18 cellular contexts compared by ENCODE assay signal in the genomic region with DNA sequence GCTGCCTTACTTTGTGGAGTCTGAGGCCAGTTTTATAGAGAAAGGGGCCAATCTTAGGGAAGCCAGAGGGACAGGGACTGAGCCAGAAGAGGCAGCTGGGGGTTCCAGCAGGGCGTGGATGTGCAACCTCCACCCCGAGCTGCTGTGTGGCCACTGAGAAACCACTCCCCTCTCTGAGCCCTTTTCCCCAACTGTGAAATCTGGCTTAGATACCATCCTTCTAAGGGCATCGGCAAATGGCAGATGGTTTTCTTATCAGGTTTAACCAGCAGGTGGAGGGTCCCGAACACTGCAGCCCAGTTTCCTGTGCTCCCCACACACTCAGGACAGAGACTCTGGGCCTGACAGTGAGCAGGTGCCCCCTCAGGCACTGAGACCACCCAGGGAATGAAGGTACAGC. TPM values are rescaled to one million over a fixed set of nuclear protein-coding genes. Genes with fewer than 3 reads are reported as not detected.
DNase-seq lines count a peak whose midpoint lies in the region; ATAC-seq, FAIRE-seq and TF ChIP-seq lines count a peak whose summit lies in the region.
"Had no signal": no experiment of that assay in that cellular context is flagged by ENCODE, and none has a peak within 500 bp of the region (broad histone marks: within the 10 kb centered on the region; RNA-seq: fewer than 3 reads in every experiment).

No MANE protein-coding gene starts in this region.

- ATAC-seq in GM23338, result no peak
- no peak for ATAC-seq in HG03175 (IDR thresholded peaks at IDR 0.05; ENCODE audit: unreplicated experiment)
- no peak for ATAC-seq in GM19463 (IDR thresholded peaks at IDR 0.05; ENCODE audit: unreplicated experiment)
- ATAC-seq in GM18907 (IDR thresholded peaks at IDR 0.05; ENCODE audit: unreplicated experiment), result no peak

- no CpG with 5 or more reads among the region's 4 CpGs for WGBS in neuronal stem cell (ENCODE audit: extremely low coverage in 2 of 2, insufficient read length in 2 of 2, insufficient replicate concordance in 1 of 2), 2 donors

- H3K9me3 Mint-ChIP-seq in GM23338, result no peaks in the 10 kb centered on the region
- H3K9me3 Mint-ChIP-seq in astrocyte (ENCODE audit: unreplicated experiment), result no peaks in the 10 kb centered on the region
- no peaks in the 10 kb centered on the region for H3K9me3 Mint-ChIP-seq in endothelial cell (ENCODE audit: unreplicated experiment)
- H3K9me3 Mint-ChIP-seq: CD4-positive, alpha-beta memory T cell; H9 had no signal

- no peaks in the 10 kb centered on the region for H3F3A ChIP-seq in GM23338 (replicated peaks; ENCODE audit: low read depth)

- no peak overlapping the region for H3K27ac ChIP-seq in GM23338 (ENCODE audit: low read depth)
- H3K27ac ChIP-seq in astrocyte (ENCODE audit: low read depth, low read length), result no peak overlapping the region
- H3K27ac ChIP-seq in neuronal stem cell (replicated peaks; ENCODE audit: low read length), result no peak overlapping the region
- H3K27ac ChIP-seq: BLaER1 had no signal

- no peak overlapping the region for H3K14ac ChIP-seq in neuronal stem cell (ENCODE audit: low read length)

- peak overlapping the region; percentile 9 for H3K23ac ChIP-seq in neuronal stem cell (ENCODE audit: low read depth, low read length, poor library complexity)

- H3K27me3 Mint-ChIP-seq in GM23338 (ENCODE audit: insufficient read depth, low read depth, poor library complexity) (peaks cover 25% of the 10 kb centered on the region), astrocyte (ENCODE audit: low read depth, unreplicated experiment) (peaks cover 31% of the 10 kb centered on the region), endothelial cell (ENCODE audit: unreplicated experiment) (peaks cover 17% of the 10 kb centered on the region)

- FAIRE-seq in astrocyte (lab: Jason Lieb, UNC), result no peak
- FAIRE-seq: GM12891 had no signal

- no peaks in the 10 kb centered on the region for H3K27me3 ChIP-seq in GM23338 (ENCODE audit: insufficient read depth)
- H3K27me3 ChIP-seq in astrocyte (ENCODE audit: insufficient read depth, low read length), result peaks cover 4% of the 10 kb centered on the region
- H3K27me3 ChIP-seq in neuronal stem cell (ENCODE audit: control insufficient read depth in 3 of 3, insufficient read depth in 3 of 3, low read depth in 1 of 3, low read length in 3 of 3), result peaks cover 0 to 45% (median 0%) of the 10 kb centered on the region in 3 experiments
- H3K27me3 ChIP-seq: BLaER1 had no signal

- no peak overlapping the region for H3K4me3 ChIP-seq in GM23338
- H3K4me3 ChIP-seq in astrocyte (ENCODE audit: insufficient read depth, low read depth, low read length), result no peak overlapping the region
- H3K4me3 ChIP-seq in neuronal stem cell (ENCODE audit: low read length in 2 of 2), result no peak overlapping the region
- H3K4me3 ChIP-seq: BLaER1 had no signal

- H2AK5ac ChIP-seq in neuronal stem cell (ENCODE audit: low read depth, low read length), result peak overlapping the region; percentile 27

- H4K8ac ChIP-seq in neuronal stem cell (ENCODE audit: low read depth, low read length), result no peak overlapping the region

- no peak overlapping the region for H4K91ac ChIP-seq in neuronal stem cell (ENCODE audit: low read depth, low read length, poor library complexity)

- H3K79me1 ChIP-seq in neuronal stem cell (ENCODE audit: low read depth, low read length), result no peaks in the 10 kb centered on the region

- H3K9ac ChIP-seq in astrocyte (ENCODE audit: low read length), result no peak overlapping the region
- no peak overlapping the region for H3K9ac ChIP-seq in neuronal stem cell (ENCODE audit: low read depth, low read length, poor library complexity)
- H3K9ac ChIP-seq: BLaER1 had no signal

- H3K79me2 ChIP-seq in GM23338 (replicated peaks; ENCODE audit: insufficient read depth) (no peaks in the 10 kb centered on the region), astrocyte (ENCODE audit: insufficient read depth, low read length) (no peaks in the 10 kb centered on the region)

- H2BK12ac ChIP-seq in neuronal stem cell (ENCODE audit: low read length), result peak overlapping the region; percentile 76

- H2BK120ac ChIP-seq in neuronal stem cell (ENCODE audit: low read depth, low read length), result no peak overlapping the region

- no peaks in the 10 kb centered on the region for H3K4me1 ChIP-seq in GM23338 (ENCODE audit: insufficient read depth)
- peaks cover 11% of the 10 kb centered on the region for H3K4me1 ChIP-seq in astrocyte (ENCODE audit: insufficient read depth, low read length)
- peaks cover 9 to 28% of the 10 kb centered on the region in 2 donors for H3K4me1 ChIP-seq in neuronal stem cell (ENCODE audit: control insufficient read depth in 2 of 2, insufficient read depth in 1 of 2, low read depth in 1 of 2, low read length in 2 of 2)

- no peak overlapping the region for H3K4ac ChIP-seq in neuronal stem cell (ENCODE audit: low read length)

- H3K4me1 Mint-ChIP-seq in GM23338 (peaks cover 17% of the 10 kb centered on the region), astrocyte (ENCODE audit: low read depth, unreplicated experiment) (peaks cover 25% of the 10 kb centered on the region), endothelial cell (ENCODE audit: unreplicated experiment) (peaks cover 12% of the 10 kb centered on the region)
- H3K4me1 Mint-ChIP-seq: CD14-positive monocyte; CD4-positive, alpha-beta memory T cell had no signal

- H3K4me2 ChIP-seq in GM23338, result no peak overlapping the region
- H3K4me2 ChIP-seq in astrocyte (ENCODE audit: low read length), result no peak overlapping the region
- no peak overlapping the region for H3K4me2 ChIP-seq in neuronal stem cell (ENCODE audit: insufficient read depth, low read length, poor library complexity, severe bottlenecking)
- H3K4me2 ChIP-seq: BLaER1 had no signal

- H3K36me3 Mint-ChIP-seq in GM23338 (ENCODE audit: low read depth) (no peaks in the 10 kb centered on the region), astrocyte (ENCODE audit: low read depth, unreplicated experiment) (no peaks in the 10 kb centered on the region), endothelial cell (ENCODE audit: low read depth, unreplicated experiment) (no peaks in the 10 kb centered on the region)
- H3K36me3 Mint-ChIP-seq: CD14-positive monocyte; CD4-positive, alpha-beta memory T cell had no signal

- CTCF ChIA-PET in GM10248 (lab: Yijun Ruan, JAX), result no interaction called here

- TF ChIP-seq CTCF in GM23338 (conservative IDR thresholded peaks at IDR 0.05; ENCODE audit: low read depth in 2 of 2), result no peak
- TF ChIP-seq CTCF in astrocyte (IDR thresholded peaks at IDR 0.05; ENCODE audit: insufficient read depth, low read depth, low read length), result no peak
- TF ChIP-seq CTCF in endothelial cell (IDR thresholded peaks at IDR 0.05; ENCODE audit: unreplicated experiment), result no peak
- TF ChIP-seq CTCF in GM10248 (IDR thresholded peaks at IDR 0.05; ENCODE audit: control extremely low read depth, extremely low read depth, low read depth, missing control alignments), result no peak

- H4K20me1 ChIP-seq in GM23338 (replicated peaks; ENCODE audit: insufficient read depth), result no peaks in the 10 kb centered on the region
- H4K20me1 ChIP-seq in astrocyte (ENCODE audit: insufficient read depth, low read length), result no peaks in the 10 kb centered on the region
- H4K20me1 ChIP-seq: BLaER1 had no signal

- DNase-seq in GM23338 (ENCODE audit: low spot score) (no peak), astrocyte (ENCODE audit: low read depth) (no peak), endothelial cell (ENCODE audit: low spot score) (no peak), neuronal stem cell (ENCODE audit: low spot score) (no peak), GM10248 (ENCODE audit: extremely low spot score) (no peak)
- DNase-seq: 8988T; CD4-positive, alpha-beta memory T cell; DMS79 treated with DMSO at 0.1 percent for 48 hours; GF-D8; GOT3; H9; KBM-7 had no signal

- H2BK5ac ChIP-seq in neuronal stem cell (ENCODE audit: low read length), result peak overlapping the region; percentile 40

- H3K27ac Mint-ChIP-seq in GM23338 (no peak overlapping the region), astrocyte (ENCODE audit: unreplicated experiment) (no peak overlapping the region), endothelial cell (ENCODE audit: unreplicated experiment) (no peak overlapping the region)
- H3K27ac Mint-ChIP-seq: CD14-positive monocyte had no signal

- H3K9me3 ChIP-seq in astrocyte (ENCODE audit: insufficient read depth, low read depth, low read length) (no peaks in the 10 kb centered on the region), neuronal stem cell (replicated peaks in 1 of 2; ENCODE audit: control insufficient read depth in 2 of 2, insufficient read depth in 1 of 2, low read depth in 1 of 2, low read length in 2 of 2) (no peaks in the 10 kb centered on the region)
- H3K9me3 ChIP-seq: BLaER1 had no signal

- POLR2A ChIA-PET in GM10248 (lab: Yijun Ruan, JAX), result no interaction called here

- H3K18ac ChIP-seq in neuronal stem cell (ENCODE audit: low read length), result no peak overlapping the region

- H2BK15ac ChIP-seq in neuronal stem cell (ENCODE audit: low read length), result no peak overlapping the region

- H3K4me3 Mint-ChIP-seq in GM23338, result no peak overlapping the region
- H3K4me3 Mint-ChIP-seq in astrocyte (ENCODE audit: unreplicated experiment), result peak overlapping the region; percentile 50
- H3K4me3 Mint-ChIP-seq in endothelial cell (ENCODE audit: unreplicated experiment), result peak overlapping the region; percentile 37
- H3K4me3 Mint-ChIP-seq: CD14-positive monocyte; CD4-positive, alpha-beta memory T cell; H9 had no signal

- H3K36me3 ChIP-seq in GM23338 (ENCODE audit: insufficient read depth), result no peaks in the 10 kb centered on the region
- no peaks in the 10 kb centered on the region for H3K36me3 ChIP-seq in astrocyte (ENCODE audit: insufficient read depth, low read length)
- no peaks in the 10 kb centered on the region for H3K36me3 ChIP-seq in neuronal stem cell (replicated peaks in 1 of 2; ENCODE audit: control insufficient read depth in 2 of 2, insufficient read depth in 2 of 2, low read length in 2 of 2)
- H3K36me3 ChIP-seq: BLaER1 had no signal

- no peaks in the 10 kb centered on the region for H3K9me2 ChIP-seq in GM23338 (ENCODE audit: insufficient read depth)

- peak overlapping the region; percentile 59; the same call in 1 of the 2 replicates for H2AFZ ChIP-seq in GM23338
- no peak overlapping the region for H2AFZ ChIP-seq in astrocyte (ENCODE audit: low read depth, low read length)
- H2AFZ ChIP-seq in neuronal stem cell (ENCODE audit: low read length), result peak overlapping the region; percentile 75

TF ChIP-seq in GM23338, 12 proteins besides CTCF, POLR2A, EP300 and RAD21 (continues in another document):
- TF ChIP-seq EZH2 (IDR thresholded peaks at IDR 0.05; ENCODE audit: low read depth, unreplicated experiment), result no peak
- no peak for TF ChIP-seq CREB1 (CRISPR knock-in tag; IDR thresholded peaks at IDR 0.05; ENCODE audit: low read depth)
- no peak for TF ChIP-seq JUNB (IDR thresholded peaks at IDR 0.05; ENCODE audit: unreplicated experiment)

RNA-seq across cellular contexts. Expression of gene SLC6A6, which starts 55.8 kb away (rescaled TPM):
- 142 and 150 TPM in 2 replicates for total RNA-seq in GM23338 (2014; rRNA removed; shearing (Covaris generic))
- polyA plus RNA-seq in GM23338 (2016; fragmentation: Nextera tagmentation; extraction: Ambion mirVana), result 27.5 and 31.6 TPM in 2 replicates
- total RNA-seq in astrocyte, result 18.6 and 24.2 TPM in 2 replicates
- total RNA-seq in endothelial cell (ENCODE audit: unreplicated experiment), result 46.3 TPM
- 27.6 TPM for polyA plus RNA-seq in neuronal stem cell (2013, experiment 1 of 2)
- 30.3 TPM for polyA plus RNA-seq in neuronal stem cell (2013, experiment 2 of 2)
